Comparison of ENCODE assay signal across 27 cellular contexts in the genomic region with DNA sequence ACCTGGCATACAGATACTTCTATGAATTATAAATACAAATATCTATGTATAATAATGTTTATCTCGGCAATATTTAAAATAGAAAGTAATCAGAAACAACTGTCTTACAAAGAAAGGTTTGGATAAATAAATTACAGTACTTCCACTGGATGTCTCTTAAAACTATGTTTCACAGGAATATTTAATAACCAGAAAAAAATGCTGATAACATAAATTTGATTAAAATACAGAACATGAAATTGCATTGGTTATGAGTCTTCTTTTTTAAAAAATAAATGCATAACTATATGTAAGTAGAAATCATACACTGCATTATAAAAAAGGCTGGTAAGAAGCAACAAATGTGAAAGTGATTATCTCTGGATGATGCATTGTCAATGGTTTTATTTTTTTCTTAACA.
"Had no signal": no experiment of that assay in that cellular context is flagged by ENCODE, and none has a peak within 500 bp of the region (broad histone marks: within the 10 kb centered on the region; RNA-seq: fewer than 3 reads in every experiment).

No MANE protein-coding gene starts in this region.

- DNase-seq: activated B cell treated with CpG ODN at 0.5 μM for 24 hours; activated CD4-positive, alpha-beta memory T cell treated with anti-CD3 and anti-CD28 coated beads for 36 hours; activated CD4-positive, alpha-beta T cell treated with anti-CD3 and anti-CD28 coated beads, Interleukin-2, amount 10 ng/mL, durations not matched to agents 24 days and 14 days; activated CD8-positive, alpha-beta memory T cell treated with anti-CD3 and anti-CD28 coated beads, Interleukin-2, amount 10 ng/mL, durations not matched to agents 7 days and 5 days; activated CD8-positive, alpha-beta memory T cell treated with anti-CD3 and anti-CD28 coated beads, Interleukin-2, amount 50 U/mL, for 4 hours; activated CD8-positive, alpha-beta T cell treated with anti-CD3 and anti-CD28 coated beads, Interleukin-2, amount 10 ng/mL, durations not matched to agents 7 days and 5 days; activated effector memory CD4-positive, alpha-beta T cell treated with anti-CD3 and anti-CD28 coated beads, Interleukin-2, amount 50 U/mL, for 16 hours; activated naive CD4-positive, alpha-beta T cell treated with anti-CD3 and anti-CD28 coated beads, Interleukin-2, amount 10 ng/mL, durations not matched to agents 7 days and 5 days; activated T-cell treated with anti-CD3 and anti-CD28 coated beads, Interleukin-2, amount 50 U/mL, for 1 hour; activated T-cell treated with anti-CD3 and anti-CD28 coated beads, Interleukin-2, amount 50 U/mL, for 48 hours; amniotic stem cell; anterior cingulate cortex; brain microvascular endothelial cell; effector CD8-positive, alpha-beta T cell; foreskin keratinocyte; gastrocnemius medialis; glutamatergic neuron; heart left ventricle; T-helper 1 cell; T-helper 17 cell; T1000; WERI-Rb-1 had no signal

- ATAC-seq: activated CD4-positive, CD25-positive, alpha-beta regulatory T cell treated with anti-CD3 and anti-CD28 coated beads, Interleukin-2, amount 50 U/mL, for 24 hours; activated CD8-positive, alpha-beta memory T cell treated with anti-CD3 and anti-CD28 coated beads, Interleukin-2, amount 10 ng/mL, durations not matched to agents 7 days and 5 days; activated CD8-positive, alpha-beta T cell treated with anti-CD3 and anti-CD28 coated beads, Interleukin-2, amount 10 ng/mL, durations not matched to agents 7 days and 5 days; esophagus mucosa; foreskin keratinocyte; gastrocnemius medialis; heart left ventricle; T-helper 17 cell had no signal

- H3K9me3 ChIP-seq: gastrocnemius medialis, heart left ventricle had no signal

- FAIRE-seq: astrocyte, bronchial epithelial cell had no signal

- H3K4me3 ChIP-seq: coronary artery, gastrocnemius medialis, heart left ventricle had no signal

- H3K4me1 ChIP-seq: foreskin keratinocyte, gastrocnemius medialis, heart left ventricle had no signal

- H3K27ac ChIP-seq: brain microvascular endothelial cell, coronary artery, foreskin keratinocyte, gastrocnemius medialis, heart left ventricle, WERI-Rb-1 had no signal
